1 cellular context compared by ENCODE assay signal in the genomic region with DNA sequence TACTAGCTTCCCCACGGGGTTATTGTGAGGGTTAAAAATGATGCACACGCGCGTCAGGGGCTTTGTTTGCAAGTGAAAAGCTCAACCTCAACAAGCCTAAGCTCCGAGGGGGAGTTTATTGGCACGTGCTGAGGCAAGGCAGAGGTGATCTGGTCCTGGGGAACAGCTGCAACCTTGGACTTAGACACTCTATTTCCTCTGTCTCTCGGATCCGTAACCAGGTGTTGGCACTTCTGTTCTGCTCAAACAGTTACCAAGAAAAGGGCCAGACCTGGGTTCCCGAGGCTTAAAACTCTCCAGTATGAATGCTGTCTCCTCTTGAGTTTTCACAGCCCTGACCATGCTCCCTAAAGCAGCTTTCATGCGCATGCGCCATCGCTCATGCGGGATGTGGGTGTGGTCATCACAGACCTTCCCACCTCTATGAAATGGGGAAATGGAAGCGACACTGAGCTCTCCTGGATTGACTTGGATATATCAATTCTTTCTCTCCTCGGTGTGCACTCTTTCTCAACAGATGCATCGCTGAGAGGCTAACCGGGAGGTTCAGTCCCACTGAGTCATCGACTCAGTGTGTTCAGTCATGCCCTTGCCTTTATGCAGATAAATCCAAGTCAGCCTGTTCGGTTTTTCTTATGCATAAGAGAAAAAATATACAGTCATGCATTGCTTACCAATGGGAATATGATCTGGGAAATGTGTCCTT.
TF ChIP-seq lines count a peak whose summit lies in the region.

No MANE protein-coding gene starts in this region.

TF ChIP-seq in K562, 482 proteins besides CTCF, POLR2A, EP300 and RAD21 (continued from another document):
- TF ChIP-seq, protein P1, sequence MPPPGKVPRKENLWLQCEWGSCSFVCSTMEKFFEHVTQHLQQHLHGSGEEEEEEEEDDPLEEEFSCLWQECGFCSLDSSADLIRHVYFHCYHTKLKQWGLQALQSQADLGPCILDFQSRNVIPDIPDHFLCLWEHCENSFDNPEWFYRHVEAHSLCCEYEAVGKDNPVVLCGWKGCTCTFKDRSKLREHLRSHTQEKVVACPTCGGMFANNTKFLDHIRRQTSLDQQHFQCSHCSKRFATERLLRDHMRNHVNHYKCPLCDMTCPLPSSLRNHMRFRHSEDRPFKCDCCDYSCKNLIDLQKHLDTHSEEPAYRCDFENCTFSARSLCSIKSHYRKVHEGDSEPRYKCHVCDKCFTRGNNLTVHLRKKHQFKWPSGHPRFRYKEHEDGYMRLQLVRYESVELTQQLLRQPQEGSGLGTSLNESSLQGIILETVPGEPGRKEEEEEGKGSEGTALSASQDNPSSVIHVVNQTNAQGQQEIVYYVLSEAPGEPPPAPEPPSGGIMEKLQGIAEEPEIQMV (tag; conservative IDR thresholded peaks at IDR 0.05; ENCODE audit: low read depth): no peak
- TF ChIP-seq, protein P2, sequence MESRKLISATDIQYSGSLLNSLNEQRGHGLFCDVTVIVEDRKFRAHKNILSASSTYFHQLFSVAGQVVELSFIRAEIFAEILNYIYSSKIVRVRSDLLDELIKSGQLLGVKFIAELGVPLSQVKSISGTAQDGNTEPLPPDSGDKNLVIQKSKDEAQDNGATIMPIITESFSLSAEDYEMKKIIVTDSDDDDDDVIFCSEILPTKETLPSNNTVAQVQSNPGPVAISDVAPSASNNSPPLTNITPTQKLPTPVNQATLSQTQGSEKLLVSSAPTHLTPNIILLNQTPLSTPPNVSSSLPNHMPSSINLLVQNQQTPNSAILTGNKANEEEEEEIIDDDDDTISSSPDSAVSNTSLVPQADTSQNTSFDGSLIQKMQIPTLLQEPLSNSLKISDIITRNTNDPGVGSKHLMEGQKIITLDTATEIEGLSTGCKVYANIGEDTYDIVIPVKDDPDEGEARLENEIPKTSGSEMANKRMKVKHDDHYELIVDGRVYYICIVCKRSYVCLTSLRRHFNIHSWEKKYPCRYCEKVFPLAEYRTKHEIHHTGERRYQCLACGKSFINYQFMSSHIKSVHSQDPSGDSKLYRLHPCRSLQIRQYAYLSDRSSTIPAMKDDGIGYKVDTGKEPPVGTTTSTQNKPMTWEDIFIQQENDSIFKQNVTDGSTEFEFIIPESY (CRISPR knock-in tag; IDR thresholded peaks at IDR 0.05): peak; percentile 83
- TF ChIP-seq EP400 (IDR thresholded peaks at IDR 0.05) (peak; percentile 41; the same call in 1 of the 2 replicates), BHLHE40 (IDR thresholded peaks at IDR 0.05; ENCODE audit: low read length) (peak; percentile 67), YY1 (IDR thresholded peaks at IDR 0.05; ENCODE audit: borderline replicate concordance in 1 of 3, control insufficient read depth in 1 of 3, extremely low read depth in 1 of 3, insufficient read depth in 3 of 3, insufficient read length in 1 of 3, insufficient replicate concordance in 2 of 3, low read depth in 1 of 3, low read length in 2 of 3) (peak in 1 of 3 experiments; percentile 38)
